Comparison of ENCODE assay signal across 9 cellular contexts in the genomic region with DNA sequence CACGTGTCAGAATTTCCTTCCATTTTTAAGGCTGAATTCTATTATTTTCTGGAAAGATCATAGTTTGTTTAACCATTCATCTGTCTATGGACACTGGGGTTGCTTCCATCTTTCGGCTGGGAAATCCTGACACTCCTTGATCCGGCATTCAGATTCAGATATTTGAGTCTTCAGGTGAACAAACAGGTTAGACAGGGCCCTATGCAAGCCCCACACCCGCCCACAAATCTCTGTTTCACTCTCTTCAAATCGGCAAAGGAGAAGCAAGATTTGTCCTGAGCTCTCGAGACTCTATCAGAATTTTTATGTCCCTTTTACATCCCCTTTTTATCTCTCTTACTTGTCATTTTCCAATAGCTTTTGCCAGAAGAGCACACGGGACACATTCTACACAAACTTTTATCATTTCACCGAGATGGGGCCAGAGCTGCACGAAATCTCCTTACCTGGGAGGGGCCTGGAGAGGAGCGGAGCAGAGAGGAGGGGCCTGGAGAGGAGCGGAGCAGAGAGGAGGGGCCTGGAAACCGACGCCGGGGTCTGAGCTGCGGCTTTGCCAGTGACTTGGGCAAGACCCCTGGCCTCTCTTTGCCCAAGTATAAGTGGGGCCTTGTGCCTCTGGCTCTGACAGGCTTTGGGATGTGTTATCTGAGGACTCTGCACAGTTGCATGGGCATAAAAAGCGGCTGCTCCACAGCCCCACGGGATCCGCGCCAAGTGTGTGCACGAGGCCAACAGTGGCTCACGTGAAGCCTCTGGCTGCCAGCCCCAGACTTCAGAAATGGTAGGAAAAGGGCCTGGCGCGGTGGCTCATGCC. TPM values are rescaled to one million over a fixed set of nuclear protein-coding genes. Genes with fewer than 3 reads are reported as not detected.
DNase-seq lines count a peak whose midpoint lies in the region; ATAC-seq and TF ChIP-seq lines count a peak whose summit lies in the region.
"Had no signal": no experiment of that assay in that cellular context is flagged by ENCODE, and none has a peak within 500 bp of the region (broad histone marks: within the 10 kb centered on the region; RNA-seq: fewer than 3 reads in every experiment).

No MANE protein-coding gene starts in this region.

- peaks cover 11% of the 10 kb centered on the region for H3K9me3 Mint-ChIP-seq in MCF 10A (ENCODE audit: unreplicated experiment)

- CTCF ChIA-PET in MCF 10A (lab: Yijun Ruan, JAX), result interaction anchor here (1.1 kb wide), 1 partner anchor 8 kb away, joined by 3 read pairs; no protein-coding TSS in a partner anchor

- in situ Hi-C loops in GM13977 (cut with MboI; ENCODE audit: low pct_unique_long_range_greater_than_20kb, low sequenced_read_pairs, unreplicated experiment), result no loop called here

- peaks cover 2 to 8% (median 6%) of the 10 kb centered on the region in 5 donors for H3K9me3 ChIP-seq in subcutaneous abdominal adipose tissue (ENCODE audit: control insufficient read depth in 5 of 5, low read length in 5 of 5)

- ATAC-seq in GM18498 (IDR thresholded peaks at IDR 0.05; ENCODE audit: unreplicated experiment) (no peak), GM19455 (IDR thresholded peaks at IDR 0.05; ENCODE audit: unreplicated experiment) (no peak), GM21529 (IDR thresholded peaks at IDR 0.05; ENCODE audit: unreplicated experiment) (no peak)

- peaks cover 99% of the 10 kb centered on the region for H3K27me3 Mint-ChIP-seq in MCF 10A (ENCODE audit: insufficient read depth, unreplicated experiment)

- intact Hi-C loops in MCF 10A (cut with micrococcal nuclease), result no loop called here

- peaks cover 0 to 22% (median 13%) of the 10 kb centered on the region in 5 donors for H3K4me1 ChIP-seq in subcutaneous abdominal adipose tissue (ENCODE audit: control insufficient read depth in 5 of 5, insufficient read depth in 5 of 5, low read length in 5 of 5)

- H3K9ac ChIP-seq in subcutaneous abdominal adipose tissue (ENCODE audit: low read length in 5 of 5), result no peak overlapping the region

- peak overlapping the region; percentile 47 for H3K4me3 Mint-ChIP-seq in MCF 10A (ENCODE audit: unreplicated experiment)
- H3K4me3 Mint-ChIP-seq: activated CD4-positive, alpha-beta memory T cell treated with anti-CD3 and anti-CD28 coated beads for 36 hours had no signal

- H3K27ac ChIP-seq in subcutaneous abdominal adipose tissue (ENCODE audit: low read depth, low read length), result no peak overlapping the region

- H3K4me3 ChIP-seq in subcutaneous abdominal adipose tissue (ENCODE audit: low read depth in 1 of 5, low read length in 5 of 5), result peak overlapping the region in 3 of 5 donors; percentile 20 to 30 (median 26)

- DNase-seq in NCI-H1092 (lab: John Stamatoyannopoulos, UW) (peak; percentile 81), MCF 10A (ENCODE audit: unreplicated experiment) (peak; percentile 17), iPS DF 4.7 (ENCODE audit: extremely low read depth, low spot score) (peak; percentile 28), GM13977 (ENCODE audit: low spot score) (no peak)
- DNase-seq: activated CD4-positive, alpha-beta memory T cell treated with anti-CD3 and anti-CD28 coated beads for 36 hours had no signal

- H3K36me3 Mint-ChIP-seq in MCF 10A (ENCODE audit: insufficient read depth, unreplicated experiment), result no peaks in the 10 kb centered on the region
- H3K36me3 Mint-ChIP-seq: activated CD4-positive, alpha-beta memory T cell treated with anti-CD3 and anti-CD28 coated beads for 36 hours had no signal

- peaks cover 8 to 21% (median 17%) of the 10 kb centered on the region in 5 donors for H3K27me3 ChIP-seq in subcutaneous abdominal adipose tissue (ENCODE audit: control insufficient read depth in 5 of 5, insufficient read depth in 4 of 5, low read length in 5 of 5)

- peaks cover 6% of the 10 kb centered on the region for H3K4me1 Mint-ChIP-seq in MCF 10A (ENCODE audit: insufficient read depth, unreplicated experiment)

- POLR2A ChIA-PET in MCF 10A (lab: Yijun Ruan, JAX), result no interaction called here

- no peak overlapping the region for H3K27ac Mint-ChIP-seq in MCF 10A (ENCODE audit: low read depth, unreplicated experiment)
- H3K27ac Mint-ChIP-seq: activated CD4-positive, alpha-beta memory T cell treated with anti-CD3 and anti-CD28 coated beads for 36 hours had no signal

- no peaks in the 10 kb centered on the region for H3K36me3 ChIP-seq in subcutaneous abdominal adipose tissue (ENCODE audit: control insufficient read depth in 5 of 5, insufficient read depth in 5 of 5, low read length in 5 of 5)

- TF ChIP-seq CTCF in MCF 10A (IDR thresholded peaks at IDR 0.05; ENCODE audit: unreplicated experiment) (no peak), GM13977 (IDR thresholded peaks at IDR 0.05; ENCODE audit: extremely low read depth, insufficient read depth, missing control alignments) (no peak)

- BruUV-seq in MCF 10A (replicated peaks; lab: Mats Ljungman, UMichigan), result no TSS peak

RNA-seq across cellular contexts. Expression of gene RBFOX3, which starts 54.3 kb away (rescaled TPM):
- not detected in 2 replicates for total RNA-seq in MCF 10A (2022)
- total RNA-seq: activated CD4-positive, alpha-beta memory T cell treated with anti-CD3 and anti-CD28 coated beads for 36 hours had no signal
